Comparison of ENCODE assay signal across 20 cellular contexts in genomic region chr3:53994986-53995385, GRCh38.
A peak's percentile ranks its signal among the peaks of the same experiment; 100 is the strongest.
DNase-seq lines count a peak whose midpoint lies in the region; ATAC-seq and TF ChIP-seq lines count a peak whose summit lies in the region.
"Had no signal": no experiment of that assay in that cellular context is flagged by ENCODE, and none has a peak within 500 bp of the region (broad histone marks: within the 10 kb centered on the region; RNA-seq: fewer than 3 reads in every experiment).

No MANE protein-coding gene starts in this region.

- no peak overlapping the region for H3K9ac ChIP-seq in mammary epithelial cell (ENCODE audit: insufficient read depth, low read length)

- no peaks in the 10 kb centered on the region for H3K9me3 Mint-ChIP-seq in MCF 10A (ENCODE audit: unreplicated experiment)
- H3K9me3 Mint-ChIP-seq in activated naive CD4-positive, alpha-beta T cell treated with anti-CD3 and anti-CD28 coated beads for 36 hours = no peaks in the 10 kb centered on the region

- TF ChIP-seq CTCF in heart left ventricle (IDR thresholded peaks at IDR 0.05) = no peak
- no peak for TF ChIP-seq CTCF in MCF 10A (IDR thresholded peaks at IDR 0.05; ENCODE audit: unreplicated experiment)
- TF ChIP-seq CTCF in mammary epithelial cell (conservative IDR thresholded peaks at IDR 0.05 in 1 of 2, IDR thresholded peaks at IDR 0.05 in 1 of 2; ENCODE audit: extremely low read depth in 1 of 2, insufficient read depth in 1 of 2, low read depth in 1 of 2, low read length in 2 of 2) = no peak

- H3K4me2 ChIP-seq in mammary epithelial cell (ENCODE audit: insufficient read depth, low read depth, low read length) = no peak overlapping the region

- H3K4me1 ChIP-seq in heart left ventricle (peaks cover 0 to 9% (median 0%) of the 10 kb centered on the region in 12 donors), mammary epithelial cell (ENCODE audit: insufficient read depth, low read length) (peaks cover 3% of the 10 kb centered on the region)

- CTCF ChIA-PET in MCF 10A (lab: Yijun Ruan, JAX) = interaction anchor here (0.6 to 1.1 kb wide), 3 partner anchors 19 to 75 kb away, joined by 3 to 4 read pairs (median 3); no protein-coding TSS in a partner anchor
- CTCF ChIA-PET in activated naive CD4-positive, alpha-beta T cell treated with anti-CD3 and anti-CD28 coated beads for 36 hours (lab: Charles Lee) = interaction anchor here (1.5 kb wide), 1 partner anchor 56 kb away, joined by 4 read pairs; no protein-coding TSS in a partner anchor
- CTCF ChIA-PET in mammary epithelial cell (lab: Charles Lee; ENCODE audit: low non-redundant PET) = no interaction called here

- no peaks in the 10 kb centered on the region for H3K79me2 ChIP-seq in mammary epithelial cell (ENCODE audit: insufficient read depth, low read length)

- H4K20me1 ChIP-seq in mammary epithelial cell (ENCODE audit: insufficient read depth, low read length) = no peaks in the 10 kb centered on the region

- H3K27ac Mint-ChIP-seq in MCF 10A (ENCODE audit: low read depth, unreplicated experiment) = no peak overlapping the region
- no peak overlapping the region for H3K27ac Mint-ChIP-seq in activated naive CD4-positive, alpha-beta T cell treated with anti-CD3 and anti-CD28 coated beads for 36 hours
- H3K27ac Mint-ChIP-seq: B cell, HFFc6 had no signal

- peak; percentile 63 for ATAC-seq in Right ventricle myocardium inferior
- peak in 3 of 4 donors; percentile 39 to 69 (median 57) for ATAC-seq in heart left ventricle
- ATAC-seq: Panc1 had no signal

- no peak for TF ChIP-seq POLR2A in heart left ventricle (IDR thresholded peaks at IDR 0.05)

- intact Hi-C loops in Right ventricle myocardium inferior (cut with DNase I) = loop anchor here (5.0 kb wide), 1 partner anchor 127 kb away; the partner anchor contains the start of gene CACNA2D3
- intact Hi-C loops in cardiac septum (cut with DNase I) = no loop called here
- intact Hi-C loops in heart left ventricle (cut with DNase I) = no loop called here
- intact Hi-C loops in MCF 10A (cut with micrococcal nuclease) = no loop called here
- intact Hi-C loops in activated naive CD4-positive, alpha-beta T cell treated with anti-CD3 and anti-CD28 coated beads for 36 hours (cut with micrococcal nuclease) = no loop called here
- intact Hi-C loops in mammary epithelial cell (cut with micrococcal nuclease) = no loop called here

- H3K27ac ChIP-seq in heart left ventricle = no peak overlapping the region
- H3K27ac ChIP-seq in mammary epithelial cell (ENCODE audit: insufficient read depth, low read depth, low read length) = no peak overlapping the region
- H3K27ac ChIP-seq: 22Rv1 had no signal

- dilution Hi-C loops in mammary epithelial cell (cut with HindIII; ENCODE audit: low sequenced_read_pairs) = no loop called here

- in situ Hi-C loops in mammary epithelial cell (cut with MboI; ENCODE audit: low sequenced_read_pairs in 2 of 2) = no loop called here

- H3K4me1 Mint-ChIP-seq in MCF 10A (ENCODE audit: insufficient read depth, unreplicated experiment) = peaks cover 6% of the 10 kb centered on the region
- H3K4me1 Mint-ChIP-seq in activated naive CD4-positive, alpha-beta T cell treated with anti-CD3 and anti-CD28 coated beads for 36 hours (ENCODE audit: low read depth) = no peaks in the 10 kb centered on the region

- POLR2A ChIA-PET in MCF 10A (lab: Yijun Ruan, JAX) = no interaction called here

- no peak overlapping the region for H2AFZ ChIP-seq in mammary epithelial cell (ENCODE audit: low read depth, low read length)

- no TSS peak for BruUV-seq in MCF 10A (replicated peaks; lab: Mats Ljungman, UMichigan)
- no TSS peak for BruUV-seq in mammary epithelial cell (replicated peaks; lab: Mats Ljungman, UMichigan)

- H3K4me3 Mint-ChIP-seq in MCF 10A (ENCODE audit: unreplicated experiment) = no peak overlapping the region
- no peak overlapping the region for H3K4me3 Mint-ChIP-seq in activated naive CD4-positive, alpha-beta T cell treated with anti-CD3 and anti-CD28 coated beads for 36 hours
- H3K4me3 Mint-ChIP-seq: B cell, HFFc6 had no signal

- DNase-seq in Right ventricle myocardium inferior (ENCODE audit: missing footprints) = no peak
- DNase-seq in cardiac septum (ENCODE audit: low spot score) = no peak
- DNase-seq in heart left ventricle = no peak
- peak; percentile 23 for DNase-seq in occipital lobe (lab: John Stamatoyannopoulos, UW)
- DNase-seq in MCF 10A (ENCODE audit: unreplicated experiment) = no peak
- no peak for DNase-seq in iPS-NIHi11 (ENCODE audit: low spot score)
- DNase-seq in activated naive CD4-positive, alpha-beta T cell treated with anti-CD3 and anti-CD28 coated beads for 36 hours = no peak
- DNase-seq in mammary epithelial cell = no peak
- DNase-seq: DND-41, GDM1, HFFc6, IMR-90, NCI-H1048, NCI-H1436, NCI-H2029, NCI-H345, NCI-H526 had no signal

- no peaks in the 10 kb centered on the region for H3K27me3 Mint-ChIP-seq in MCF 10A (ENCODE audit: insufficient read depth, unreplicated experiment)
- H3K27me3 Mint-ChIP-seq in activated naive CD4-positive, alpha-beta T cell treated with anti-CD3 and anti-CD28 coated beads for 36 hours (ENCODE audit: low read depth) = peaks cover 5% of the 10 kb centered on the region

- H3K36me3 ChIP-seq in heart left ventricle (no peaks in the 10 kb centered on the region), mammary epithelial cell (ENCODE audit: insufficient read depth, low read length) (no peaks in the 10 kb centered on the region)

- H3K36me3 Mint-ChIP-seq in MCF 10A (ENCODE audit: insufficient read depth, unreplicated experiment) = no peaks in the 10 kb centered on the region
- H3K36me3 Mint-ChIP-seq in activated naive CD4-positive, alpha-beta T cell treated with anti-CD3 and anti-CD28 coated beads for 36 hours (ENCODE audit: low read depth) = no peaks in the 10 kb centered on the region

- H3K4me3 ChIP-seq in heart left ventricle = no peak overlapping the region
- no peak overlapping the region for H3K4me3 ChIP-seq in mammary epithelial cell (replicated peaks in 1 of 3; ENCODE audit: insufficient read depth in 1 of 3, low read depth in 2 of 3, low read length in 3 of 3)

- whole genome bisulfite sequencing in heart left ventricle, 4 donors = 50 to 76% (median 56%) methylated on average over 7 of the region's 7 CpGs
- WGBS in mammary epithelial cell (ENCODE audit: low coverage, missing lambda C conversion rate) = 65% methylated on average over 7 of the region's 7 CpGs

- H3K27me3 ChIP-seq in heart left ventricle = no peaks in the 10 kb centered on the region
- no peaks in the 10 kb centered on the region for H3K27me3 ChIP-seq in mammary epithelial cell (ENCODE audit: insufficient read depth, low read length)

- H3K9me3 ChIP-seq in heart left ventricle (no peaks in the 10 kb centered on the region), mammary epithelial cell (replicated peaks; ENCODE audit: insufficient read depth, low read length) (no peaks in the 10 kb centered on the region)
